In genomic region chr7:112080974-112081373, GRCh38 we compare ENCODE assay signal across 10 cellular contexts.
A peak's percentile ranks its signal among the peaks of the same experiment; 100 is the strongest.
DNase-seq lines count a peak whose midpoint lies in the region; ATAC-seq and TF ChIP-seq lines count a peak whose summit lies in the region.
"Had no signal": no experiment of that assay in that cellular context is flagged by ENCODE, and none has a peak within 500 bp of the region (broad histone marks: within the 10 kb centered on the region; RNA-seq: fewer than 3 reads in every experiment).

No MANE protein-coding gene starts in this region.

- intact Hi-C loops in gastrocnemius medialis (cut with DNase I; ENCODE audit: low total_unique reads) = loop anchor here (5.0 kb wide), 1 partner anchor 51 kb away; no protein-coding TSS in a partner anchor

- H3K27ac Mint-ChIP-seq in endodermal cell = no peak overlapping the region

- in situ Hi-C loops in KBM-7 (cut with MboI; ENCODE audit: low pct_unique_long_range_greater_than_20kb, low sequenced_read_pairs) (no loop called here), gastrocnemius medialis (cut with MboI; ENCODE audit: low sequenced_read_pairs in 4 of 4) (no loop called here)

- 86 to 96% methylated on average over 7 to 8 of the region's 8 CpGs for WGBS in endodermal cell (ENCODE audit: insufficient coverage in 1 of 2, insufficient read length in 1 of 2), 2 experiments

- DNase-seq in NCI-H2029 (lab: John Stamatoyannopoulos, UW) (peak; percentile 27), NCI-H2029 treated with DMSO at 0.1 percent for 48 hours (lab: John Stamatoyannopoulos, UW) (no peak), KBM-7 (peak; percentile 86), epithelial cell of esophagus (ENCODE audit: low read depth) (peak; percentile 66), gastrocnemius medialis (peak in 1 of 2 donors; percentile 24), endodermal cell (no peak), NCI-H1436 treated with DMSO at 0.1 percent for 48 hours (lab: John Stamatoyannopoulos, UW) (no peak), activated gamma-delta T cell treated with Interleukin-2 at 50 U/mL for 16 hours (no peak)

- H3K4me1 Mint-ChIP-seq in endodermal cell = peaks cover 5% of the 10 kb centered on the region

- H3K4me3 ChIP-seq in epithelial cell of esophagus (ENCODE audit: low read length) = no peak overlapping the region
- peak overlapping the region in 1 of 4 donors; percentile 6 for H3K4me3 ChIP-seq in gastrocnemius medialis
- no peak overlapping the region for H3K4me3 ChIP-seq in endodermal cell (ENCODE audit: low read length)

- H3K27ac ChIP-seq in gastrocnemius medialis = peak overlapping the region; percentile 18 to 32 (median 20)
- H3K27ac ChIP-seq in endodermal cell (ENCODE audit: low read depth, low read length) = no peak overlapping the region
- H3K27ac ChIP-seq: 22Rv1 had no signal

- H3K9me3 Mint-ChIP-seq in endodermal cell = no peaks in the 10 kb centered on the region

- no peak overlapping the region for H3K9ac ChIP-seq in endodermal cell (ENCODE audit: extremely low read depth, low read length, poor library complexity, severe bottlenecking)

- H3K4me1 ChIP-seq in gastrocnemius medialis (peaks cover 0 to 30% of the 10 kb centered on the region in 2 donors), endodermal cell (ENCODE audit: control insufficient read depth, insufficient read depth, low read length) (no peaks in the 10 kb centered on the region)

- peak in 1 of 2 donors; percentile 29 for ATAC-seq in gastrocnemius medialis
- ATAC-seq: left colon had no signal

- no peak overlapping the region for H3K4me3 Mint-ChIP-seq in endodermal cell

- TF ChIP-seq POLR2A in gastrocnemius medialis (IDR thresholded peaks at IDR 0.05) = no peak

- no peaks in the 10 kb centered on the region for H3K27me3 Mint-ChIP-seq in endodermal cell (ENCODE audit: insufficient read depth)

- no peaks in the 10 kb centered on the region for H3K36me3 ChIP-seq in gastrocnemius medialis
- H3K36me3 ChIP-seq in endodermal cell (ENCODE audit: control insufficient read depth, insufficient read depth, low read length) = no peaks in the 10 kb centered on the region

- no peaks in the 10 kb centered on the region for H3K36me3 Mint-ChIP-seq in endodermal cell (ENCODE audit: low read depth)

- no peaks in the 10 kb centered on the region for H3K9me3 ChIP-seq in gastrocnemius medialis
- no peaks in the 10 kb centered on the region for H3K9me3 ChIP-seq in endodermal cell (ENCODE audit: control insufficient read depth, low read length)

- TF ChIP-seq CTCF in epithelial cell of esophagus (IDR thresholded peaks at IDR 0.05; ENCODE audit: insufficient read depth, low read depth, low read length, missing control alignments) (no peak), gastrocnemius medialis (IDR thresholded peaks at IDR 0.05 in 4 of 5, conservative IDR thresholded peaks at IDR 0.05 in 1 of 5) (no peak), endodermal cell (conservative IDR thresholded peaks at IDR 0.05) (no peak)

- H3K27me3 ChIP-seq in gastrocnemius medialis (no peaks in the 10 kb centered on the region), endodermal cell (ENCODE audit: control insufficient read depth, insufficient read depth, low read length, poor library complexity, severe bottlenecking) (no peaks in the 10 kb centered on the region)

Comparison
In these comparisons a context has a peak if more than half of its experiments do, and no peak if none do; other contexts are left out.
1. DNase-seq: peak in NCI-H2029 (single experiment), KBM-7 (single experiment) and epithelial cell of esophagus (single experiment); none in NCI-H2029 treated with DMSO at 0.1 percent for 48 hours (single experiment), endodermal cell (single experiment), NCI-H1436 treated with DMSO at 0.1 percent for 48 hours (single experiment) and activated gamma-delta T cell treated with Interleukin-2 at 50 U/mL for 16 hours (single experiment).